Comparison of ENCODE assay signal across 8 cellular contexts in genomic region chr6:4135665-4136353, GRCh38. TPM values are rescaled to one million over a fixed set of nuclear protein-coding genes. Genes with fewer than 3 reads are reported as not detected.
DNase-seq lines count a peak whose midpoint lies in the region; ATAC-seq and TF ChIP-seq lines count a peak whose summit lies in the region.

No MANE protein-coding gene starts in this region.

- WGBS in upper lobe of left lung, 2 donors = 0% methylated on average over 7 to 36 of the region's 64 CpGs

- H3K27me3 ChIP-seq in left ventricle myocardium inferior (ENCODE audit: low read depth) (no peaks in the 10 kb centered on the region), upper lobe of left lung (no peaks in the 10 kb centered on the region)

- H3K4me1 Mint-ChIP-seq in T-helper 1 cell treated with Interleukin-12 subunit alpha and Interleukin-12 subunit beta and Interleukin-4 antibody, amounts not matched to agents 30 μg/mL and 1 μg/mL, for 36 hours (ENCODE audit: low read depth) = peaks cover 20% of the 10 kb centered on the region
- H3K4me1 Mint-ChIP-seq in progenitor cell of endocrine pancreas (ENCODE audit: low read depth) = peaks cover 16% of the 10 kb centered on the region

- no peak for TF ChIP-seq EP300 in upper lobe of left lung (IDR thresholded peaks at IDR 0.05)

- TF ChIP-seq CTCF in GM13977 (IDR thresholded peaks at IDR 0.05; ENCODE audit: extremely low read depth, insufficient read depth, missing control alignments) (no peak), left ventricle myocardium inferior (IDR thresholded peaks at IDR 0.05; ENCODE audit: borderline replicate concordance) (peak; percentile 19), progenitor cell of endocrine pancreas (IDR thresholded peaks at IDR 0.05; ENCODE audit: unreplicated experiment) (no peak), upper lobe of left lung (IDR thresholded peaks at IDR 0.05) (no peak)

- H3K27me3 Mint-ChIP-seq in T-helper 1 cell treated with Interleukin-12 subunit alpha and Interleukin-12 subunit beta and Interleukin-4 antibody, amounts not matched to agents 30 μg/mL and 1 μg/mL, for 36 hours (ENCODE audit: low read depth) = no peaks in the 10 kb centered on the region
- H3K27me3 Mint-ChIP-seq in progenitor cell of endocrine pancreas = peaks cover 7% of the 10 kb centered on the region

- H3K36me3 Mint-ChIP-seq in T-helper 1 cell treated with Interleukin-12 subunit alpha and Interleukin-12 subunit beta and Interleukin-4 antibody, amounts not matched to agents 30 μg/mL and 1 μg/mL, for 36 hours (ENCODE audit: low read depth) = peaks cover 13% of the 10 kb centered on the region
- peaks cover 14% of the 10 kb centered on the region for H3K36me3 Mint-ChIP-seq in progenitor cell of endocrine pancreas (ENCODE audit: insufficient read depth)

- peak in 2 of 4 donors; percentile 31 to 54 for TF ChIP-seq POLR2A in upper lobe of left lung (IDR thresholded peaks at IDR 0.05)

- intact Hi-C loops in left ventricle myocardium inferior (cut with micrococcal nuclease) = no loop called here

- H3K4me1 ChIP-seq in left ventricle myocardium inferior = peaks cover 34% of the 10 kb centered on the region
- peaks cover 15 to 25% (median 20%) of the 10 kb centered on the region in 4 donors for H3K4me1 ChIP-seq in upper lobe of left lung

- H3K4me3 Mint-ChIP-seq in T-helper 1 cell treated with Interleukin-12 subunit alpha and Interleukin-12 subunit beta and Interleukin-4 antibody, amounts not matched to agents 30 μg/mL and 1 μg/mL, for 36 hours = peak overlapping the region; percentile 83
- peak overlapping the region; percentile 74 for H3K4me3 Mint-ChIP-seq in progenitor cell of endocrine pancreas (ENCODE audit: low read depth)

- ATAC-seq in HG02852 (IDR thresholded peaks at IDR 0.05; ENCODE audit: unreplicated experiment) = peak; percentile 67
- peak; percentile 97 to 98 for ATAC-seq in upper lobe of left lung (ENCODE audit: low FRiP score in 2 of 2)

- H3K36me3 ChIP-seq in left ventricle myocardium inferior = peaks cover 20% of the 10 kb centered on the region
- H3K36me3 ChIP-seq in upper lobe of left lung = peaks cover 0 to 10% (median 0%) of the 10 kb centered on the region in 4 donors

- DNase-seq in GM13977 (ENCODE audit: low spot score) (peak; percentile 99), NCI-H146 (lab: John Stamatoyannopoulos, UW) (peak; percentile 96), amygdala (lab: John Stamatoyannopoulos, UW) (peak; percentile 81 to 100 (median 97)), left ventricle myocardium inferior (peak; percentile 99), progenitor cell of endocrine pancreas (ENCODE audit: low spot score, unreplicated experiment) (peak; percentile 92), upper lobe of left lung (peak; percentile 97 to 100)

- no peaks in the 10 kb centered on the region for H3K9me3 Mint-ChIP-seq in T-helper 1 cell treated with Interleukin-12 subunit alpha and Interleukin-12 subunit beta and Interleukin-4 antibody, amounts not matched to agents 30 μg/mL and 1 μg/mL, for 36 hours
- no peaks in the 10 kb centered on the region for H3K9me3 Mint-ChIP-seq in progenitor cell of endocrine pancreas (ENCODE audit: low read depth)

- peak overlapping the region; percentile 85 for H3K27ac Mint-ChIP-seq in T-helper 1 cell treated with Interleukin-12 subunit alpha and Interleukin-12 subunit beta and Interleukin-4 antibody, amounts not matched to agents 30 μg/mL and 1 μg/mL, for 36 hours
- H3K27ac Mint-ChIP-seq in progenitor cell of endocrine pancreas = peak overlapping the region; percentile 90

- peak overlapping the region; percentile 81 for H3K4me3 ChIP-seq in left ventricle myocardium inferior
- H3K4me3 ChIP-seq in upper lobe of left lung = peak overlapping the region; percentile 55 to 87 (median 72)

- no peaks in the 10 kb centered on the region for H3K9me3 ChIP-seq in left ventricle myocardium inferior (replicated peaks)
- H3K9me3 ChIP-seq in upper lobe of left lung = no peaks in the 10 kb centered on the region

- H3K27ac ChIP-seq in left ventricle myocardium inferior (replicated peaks) (peak overlapping the region; percentile 95), upper lobe of left lung (peak overlapping the region; percentile 82 to 93 (median 90))

- in situ Hi-C loops in GM13977 (cut with MboI; ENCODE audit: low pct_unique_long_range_greater_than_20kb, low sequenced_read_pairs, unreplicated experiment) = no loop called here

RNA-seq across cellular contexts. Expression of gene ECI2, which starts 0.4 kb away (rescaled TPM):
- total RNA-seq in left ventricle myocardium inferior (170 TPM), progenitor cell of endocrine pancreas (68.5 and 71.8 TPM in 2 replicates), upper lobe of left lung (10 to 100 TPM; 20.8 to 51.5 (median 34.1) TPM)

RNA-seq across cellular contexts. Expression of gene FAM217A, which starts 56.9 kb away (rescaled TPM):
- total RNA-seq in left ventricle myocardium inferior (not detected), progenitor cell of endocrine pancreas (0.13 TPM in 1 of 2 replicates, not detected in the other), upper lobe of left lung (not detected)

Comparison
In these comparisons a context has a peak if more than half of its experiments do, and no peak if none do; other contexts are left out.
1. Peak in every context shown above with its lines: DNase-seq, ATAC-seq, H3K4me3 ChIP-seq and H3K27ac ChIP-seq.